23 cellular contexts compared by ENCODE assay signal in genomic region chr1:198363752-198364151, GRCh38.
DNase-seq lines count a peak whose midpoint lies in the region; ATAC-seq, FAIRE-seq and TF ChIP-seq lines count a peak whose summit lies in the region.
"Had no signal": no experiment of that assay in that cellular context is flagged by ENCODE, and none has a peak within 500 bp of the region (broad histone marks: within the 10 kb centered on the region; RNA-seq: fewer than 3 reads in every experiment).

No MANE protein-coding gene starts in this region.

- TF ChIP-seq RAD21 in GM12878 (IDR thresholded peaks at IDR 0.05; ENCODE audit: insufficient read depth, low read depth, low read length), result no peak

- H3K36me3 ChIP-seq in GM12878 (ENCODE audit: control insufficient read depth in 2 of 2, insufficient read depth in 2 of 2, low read length in 1 of 2), result no peaks in the 10 kb centered on the region
- H3K36me3 ChIP-seq: BLaER1, suprapubic skin, vagina had no signal

- peak; percentile 47 for FAIRE-seq in GM12878 (lab: Jason Lieb, UNC)
- FAIRE-seq: A204.1, small intestine had no signal

- no peaks in the 10 kb centered on the region for H3K79me2 ChIP-seq in GM12878 (ENCODE audit: control insufficient read depth, insufficient read depth, low read length)

- H3K9me3 Mint-ChIP-seq in activated CD8-positive, alpha-beta T cell treated with anti-CD3 and anti-CD28 coated beads for 36 hours, result peaks cover 11% of the 10 kb centered on the region
- H3K9me3 Mint-ChIP-seq in activated CD8-positive, alpha-beta T cell treated with anti-CD3 and anti-CD28 coated beads, Interleukin-2, amount 10 ng/mL, durations not matched to agents 7 days and 5 days (ENCODE audit: insufficient read depth), result peaks cover 3% of the 10 kb centered on the region

- in situ Hi-C loops in GM12878 (cut with MboI), result no loop called here

- no peak overlapping the region for H3K27ac ChIP-seq in GM12878 (ENCODE audit: control insufficient read depth, insufficient read depth)
- H3K27ac ChIP-seq: BLaER1, body of pancreas, SK-N-MC, suprapubic skin, vagina had no signal

- H3K4me3 Mint-ChIP-seq in activated CD8-positive, alpha-beta T cell treated with anti-CD3 and anti-CD28 coated beads for 36 hours, result no peak overlapping the region
- H3K4me3 Mint-ChIP-seq in activated CD8-positive, alpha-beta T cell treated with anti-CD3 and anti-CD28 coated beads, Interleukin-2, amount 10 ng/mL, durations not matched to agents 7 days and 5 days, result no peak overlapping the region
- H3K4me3 Mint-ChIP-seq: activated B cell treated with CpG ODN at 0.5 μM for 24 hours had no signal

- no TSS peak for BruUV-seq in GM12878 (replicated peaks; lab: Mats Ljungman, UMichigan)

- ATAC-seq in activated CD8-positive, alpha-beta T cell treated with anti-CD3 and anti-CD28 coated beads for 36 hours, result peak; percentile 60
- ATAC-seq in activated CD8-positive, alpha-beta T cell treated with anti-CD3 and anti-CD28 coated beads, Interleukin-2, amount 10 ng/mL, durations not matched to agents 7 days and 5 days, result no peak
- peak; percentile 59 for ATAC-seq in GM19395 (IDR thresholded peaks at IDR 0.05; ENCODE audit: unreplicated experiment)
- peak; percentile 85 for ATAC-seq in HG02885 (IDR thresholded peaks at IDR 0.05; ENCODE audit: poor library complexity, unreplicated experiment)
- peak; percentile 65 for ATAC-seq in GM12878
- ATAC-seq in GM19324 (IDR thresholded peaks at IDR 0.05; ENCODE audit: low FRiP score, unreplicated experiment), result no peak
- ATAC-seq: body of pancreas, left ventricle myocardium superior had no signal

- H3K27me3 ChIP-seq in GM12878 (replicated peaks in 1 of 2; ENCODE audit: control insufficient read depth in 2 of 2, insufficient read depth in 2 of 2, low read length in 1 of 2), result no peaks in the 10 kb centered on the region
- H3K27me3 ChIP-seq: BLaER1, body of pancreas, suprapubic skin, vagina had no signal

- POLR2A ChIA-PET in activated CD8-positive, alpha-beta T cell treated with anti-CD3 and anti-CD28 coated beads for 36 hours (lab: Charles Lee), result no interaction called here
- POLR2A ChIA-PET in activated CD8-positive, alpha-beta T cell treated with anti-CD3 and anti-CD28 coated beads, Interleukin-2, amount 10 ng/mL, durations not matched to agents 7 days and 5 days (lab: Charles Lee), result no interaction called here
- POLR2A ChIA-PET in GM12878 (lab: Charles Lee), result no interaction called here

- H3K4me2 ChIP-seq in GM12878 (ENCODE audit: control insufficient read depth, insufficient read depth), result no peak overlapping the region
- H3K4me2 ChIP-seq: BLaER1 had no signal

- no peak overlapping the region for H3K4me3 ChIP-seq in GM12878
- H3K4me3 ChIP-seq: BLaER1, body of pancreas, SK-N-MC, suprapubic skin, vagina had no signal

- SMC1A ChIA-PET in GM12878 (lab: Charles Lee; ENCODE audit: uncharacterized antibody, unreplicated experiment), result interaction anchor here (0.7 to 1.2 kb wide), 2 partner anchors 19 to 289 kb away, joined by 3 read pairs; no protein-coding TSS in a partner anchor

- 0% methylated on average over 3 of the region's 3 CpGs for WGBS in GM12878 (ENCODE audit: insufficient coverage, insufficient replicate concordance, low lambda C conversion rate, missing lambda C conversion rate)

- H4K20me1 ChIP-seq in GM12878 (ENCODE audit: control insufficient read depth, insufficient read depth), result no peaks in the 10 kb centered on the region
- H4K20me1 ChIP-seq: BLaER1 had no signal

- no peak overlapping the region for H3K27ac Mint-ChIP-seq in activated CD8-positive, alpha-beta T cell treated with anti-CD3 and anti-CD28 coated beads for 36 hours
- no peak overlapping the region for H3K27ac Mint-ChIP-seq in activated CD8-positive, alpha-beta T cell treated with anti-CD3 and anti-CD28 coated beads, Interleukin-2, amount 10 ng/mL, durations not matched to agents 7 days and 5 days
- H3K27ac Mint-ChIP-seq: activated B cell treated with CpG ODN at 0.5 μM for 24 hours had no signal

- RAD21 ChIA-PET in GM12878 (lab: Charles Lee; ENCODE audit: unreplicated experiment), result no interaction called here

- TF ChIP-seq CTCF in activated CD8-positive, alpha-beta T cell treated with anti-CD3 and anti-CD28 coated beads for 36 hours (IDR thresholded peaks at IDR 0.05), result no peak
- no peak for TF ChIP-seq CTCF in GM12878 (IDR thresholded peaks at IDR 0.05 in 2 of 3, conservative IDR thresholded peaks at IDR 0.05 in 1 of 3; ENCODE audit: control insufficient read depth in 2 of 3, extremely low read depth in 1 of 3, insufficient read depth in 1 of 3, low read depth in 3 of 3, low read length in 3 of 3)

- H3K4me1 ChIP-seq in GM12878 (ENCODE audit: control insufficient read depth, insufficient read depth, low read length), result no peaks in the 10 kb centered on the region
- H3K4me1 ChIP-seq: BLaER1, body of pancreas, suprapubic skin, vagina had no signal

- peaks cover 5% of the 10 kb centered on the region for H3K4me1 Mint-ChIP-seq in activated CD8-positive, alpha-beta T cell treated with anti-CD3 and anti-CD28 coated beads for 36 hours (ENCODE audit: low read depth)
- peaks cover 3% of the 10 kb centered on the region for H3K4me1 Mint-ChIP-seq in activated CD8-positive, alpha-beta T cell treated with anti-CD3 and anti-CD28 coated beads, Interleukin-2, amount 10 ng/mL, durations not matched to agents 7 days and 5 days (ENCODE audit: low read depth)
- H3K4me1 Mint-ChIP-seq: activated B cell treated with CpG ODN at 0.5 μM for 24 hours had no signal

- no peak for DNase-seq in activated CD8-positive, alpha-beta T cell treated with anti-CD3 and anti-CD28 coated beads for 36 hours
- DNase-seq in activated CD8-positive, alpha-beta T cell treated with anti-CD3 and anti-CD28 coated beads, Interleukin-2, amount 10 ng/mL, durations not matched to agents 7 days and 5 days, result no peak
- DNase-seq in GM12878 (ENCODE audit: low read depth, low spot score), result no peak
- DNase-seq in stimulated activated CD8-positive, alpha-beta memory T cell treated with anti-CD3 and anti-CD28 coated beads, Interleukin-4, amount 100 ng/mL, for 48 hours, result no peak
- no peak for DNase-seq in NK-92 treated with Interleukin-12 subunit alpha and Interleukin-12 subunit beta, amount 100 ng/mL, for 24 hours (lab: John Stamatoyannopoulos, UW)
- DNase-seq: activated B cell treated with CpG ODN at 0.5 μM for 24 hours; body of pancreas; Calu3; EL; HCEC 1CT; left ventricle myocardium superior; NCI-H1694 treated with DMSO at 0.1 percent for 48 hours; NCI-H226; small intestine; stimulated activated CD4-positive, alpha-beta T cell treated with anti-CD3 and anti-CD28 coated beads, Interleukin-4, amount 100 ng/mL, for 24 hours had no signal

- H3K9me3 ChIP-seq in GM12878 (replicated peaks; ENCODE audit: control insufficient read depth, insufficient read depth, low read length), result no peaks in the 10 kb centered on the region
- H3K9me3 ChIP-seq: BLaER1, body of pancreas, suprapubic skin, vagina had no signal

- no peaks in the 10 kb centered on the region for H3K27me3 Mint-ChIP-seq in activated CD8-positive, alpha-beta T cell treated with anti-CD3 and anti-CD28 coated beads for 36 hours
- H3K27me3 Mint-ChIP-seq in activated CD8-positive, alpha-beta T cell treated with anti-CD3 and anti-CD28 coated beads, Interleukin-2, amount 10 ng/mL, durations not matched to agents 7 days and 5 days (ENCODE audit: low read depth), result peaks cover 2% of the 10 kb centered on the region

- intact Hi-C loops in activated CD8-positive, alpha-beta T cell treated with anti-CD3 and anti-CD28 coated beads for 36 hours (cut with micrococcal nuclease), result no loop called here
- intact Hi-C loops in GM12878 (cut with micrococcal nuclease; ENCODE audit: unreplicated experiment), result loop anchor here (5.0 kb wide), 1 partner anchor 324 kb away; no protein-coding TSS in a partner anchor

- H2AFZ ChIP-seq in GM12878 (ENCODE audit: control insufficient read depth, low read depth, low read length), result no peak overlapping the region

- no peak for TF ChIP-seq POLR2A in GM12878 (IDR thresholded peaks at IDR 0.05; ENCODE audit: low read depth, low read length)

- peaks cover under 1% of the 10 kb centered on the region for H3K36me3 Mint-ChIP-seq in activated CD8-positive, alpha-beta T cell treated with anti-CD3 and anti-CD28 coated beads for 36 hours (ENCODE audit: low read depth)
- no peaks in the 10 kb centered on the region for H3K36me3 Mint-ChIP-seq in activated CD8-positive, alpha-beta T cell treated with anti-CD3 and anti-CD28 coated beads, Interleukin-2, amount 10 ng/mL, durations not matched to agents 7 days and 5 days (ENCODE audit: low read depth)

- H3K9ac ChIP-seq in GM12878 (ENCODE audit: control insufficient read depth, insufficient read depth, low read length), result no peak overlapping the region
- H3K9ac ChIP-seq: BLaER1 had no signal

- CTCF ChIA-PET in activated CD8-positive, alpha-beta T cell treated with anti-CD3 and anti-CD28 coated beads for 36 hours (lab: Charles Lee), result interaction anchor here (0.9 to 2.2 kb wide), 2 partner anchors 10 to 322 kb away, joined by 3 to 6 read pairs; no protein-coding TSS in a partner anchor
- CTCF ChIA-PET in activated CD8-positive, alpha-beta T cell treated with anti-CD3 and anti-CD28 coated beads, Interleukin-2, amount 10 ng/mL, durations not matched to agents 7 days and 5 days (lab: Charles Lee), result interaction anchor here (1.5 kb wide), 1 partner anchor 29 kb away, joined by 3 read pairs; no protein-coding TSS in a partner anchor
- CTCF ChIA-PET in GM12878 (lab: Yijun Ruan, JAX), result interaction anchor here (1.4 kb wide), 1 partner anchor 15 kb away, joined by 4 read pairs; no protein-coding TSS in a partner anchor

- no peak for TF ChIP-seq EP300 in GM12878 (IDR thresholded peaks at IDR 0.05; ENCODE audit: borderline replicate concordance in 1 of 2, control insufficient read depth in 1 of 2, low read depth in 2 of 2, low read length in 2 of 2)

TF ChIP-seq in GM12878, 131 proteins besides CTCF, POLR2A, EP300 and RAD21 (continues in another document):
- no peak for TF ChIP-seq PAX5 (IDR thresholded peaks at IDR 0.05; ENCODE audit: borderline replicate concordance, low read depth, low read length)
- TF ChIP-seq NR2F1 (conservative IDR thresholded peaks at IDR 0.05), result 0 out of 2 replicates have a peak, but pooled peaks have one; percentile 20
- TF ChIP-seq IRF4 (IDR thresholded peaks at IDR 0.05; ENCODE audit: low read depth, low read length), result peak; percentile 38; the same call in 1 of the 2 replicates
- no peak for TF ChIP-seq TARDBP (IDR thresholded peaks at IDR 0.05; ENCODE audit: borderline replicate concordance)
- TF ChIP-seq RUNX3 (IDR thresholded peaks at IDR 0.05; ENCODE audit: low read length), result peak; percentile 75
- TF ChIP-seq PBX3 (IDR thresholded peaks at IDR 0.05; ENCODE audit: insufficient replicate concordance, low read depth, low read length), result no peak
- peak; percentile 78 for TF ChIP-seq JUNB (IDR thresholded peaks at IDR 0.05)

Comparison
In these comparisons a context has a peak if more than half of its experiments do, and no peak if none do; other contexts are left out.
1. ATAC-seq: peak in activated CD8-positive, alpha-beta T cell treated with anti-CD3 and anti-CD28 coated beads for 36 hours (single experiment), GM19395 (single experiment), HG02885 (single experiment) and GM12878 (single experiment); none in activated CD8-positive, alpha-beta T cell treated with anti-CD3 and anti-CD28 coated beads, Interleukin-2, amount 10 ng/mL, durations not matched to agents 7 days and 5 days (single experiment) and GM19324 (single experiment).